In genomic region chr2:219244789-219245147, GRCh38 we compare ENCODE assay signal across 8 cellular contexts. TPM values are rescaled to one million over a fixed set of nuclear protein-coding genes. Genes with fewer than 3 reads are reported as not detected.
DNase-seq lines count a peak whose midpoint lies in the region; ATAC-seq, FAIRE-seq and TF ChIP-seq lines count a peak whose summit lies in the region.

No MANE protein-coding gene starts in this region.

- no peaks in the 10 kb centered on the region for H4K20me1 ChIP-seq in GM23338 (replicated peaks; ENCODE audit: insufficient read depth)

- ATAC-seq in GM23338 = no peak
- ATAC-seq in WTC11 = no peak
- no peak for ATAC-seq in GM19035 (IDR thresholded peaks at IDR 0.05; ENCODE audit: unreplicated experiment)

- H3K9me2 ChIP-seq in GM23338 (ENCODE audit: insufficient read depth) = no peaks in the 10 kb centered on the region

- POLR2A ChIA-PET in WTC11 (lab: Charles Lee) (interaction anchor here (0.9 to 1.8 kb wide), 9 partner anchors 9 to 143 kb away, joined by 3 to 14 read pairs (median 6); partner anchors contain the start of genes ABCB6, ANKZF1, ATG9A and DNAJB2), HEK293T (lab: Yijun Ruan, JAX) (interaction anchor here (0.7 to 2.9 kb wide), 22 partner anchors 10 to 335 kb away, joined by 3 to 28 read pairs (median 8); partner anchors contain the start of genes ABCB6, ANKZF1, ATG9A and CNPPD1)

- H3K9me3 Mint-ChIP-seq in GM23338 = no peaks in the 10 kb centered on the region
- H3K9me3 Mint-ChIP-seq in WTC11 = no peaks in the 10 kb centered on the region
- H3K9me3 Mint-ChIP-seq in glutamatergic neuron (ENCODE audit: unreplicated experiment) = peaks cover 6% of the 10 kb centered on the region

- H2AFZ ChIP-seq in GM23338 = peak overlapping the region; percentile 91; the same call in 1 of the 2 replicates

- H3K4me3 Mint-ChIP-seq in GM23338 = peak overlapping the region; percentile 96
- peak overlapping the region; percentile 93 for H3K4me3 Mint-ChIP-seq in WTC11
- peak overlapping the region; percentile 97 for H3K4me3 Mint-ChIP-seq in glutamatergic neuron (ENCODE audit: unreplicated experiment)

- H3F3A ChIP-seq in GM23338 (replicated peaks; ENCODE audit: low read depth) = no peaks in the 10 kb centered on the region

- H3K4me3 ChIP-seq in GM23338 (peak overlapping the region; percentile 83), skin epidermis (peak overlapping the region; percentile 66 to 92 (median 76))

- CTCF ChIA-PET in WTC11 (lab: Charles Lee) = interaction anchor here (0.6 to 1.7 kb wide), 16 partner anchors 10 to 285 kb away, joined by 3 to 20 read pairs (median 4); partner anchors contain the start of genes CNPPD1, DNAJB2 and ZFAND2B
- CTCF ChIA-PET in HEK293T (lab: Yijun Ruan, JAX) = interaction anchor here (0.8 to 1.9 kb wide), 4 partner anchors 10 to 192 kb away, joined by 3 to 7 read pairs (median 5); no protein-coding TSS in a partner anchor

- DNase-seq in GM23338 (ENCODE audit: low spot score) (no peak), WTC11 (ENCODE audit: low spot score) (no peak), glutamatergic neuron (no peak), RCC 7860 (ENCODE audit: low spot score) (no peak), HEK293T (ENCODE audit: extremely low spot score) (no peak), HuH-7.5 (ENCODE audit: low spot score) (no peak)

- H3K4me1 Mint-ChIP-seq in GM23338 (peaks cover 23% of the 10 kb centered on the region), WTC11 (peaks cover 22% of the 10 kb centered on the region), glutamatergic neuron (ENCODE audit: low read depth, unreplicated experiment) (peaks cover 7% of the 10 kb centered on the region)

- H3K27ac ChIP-seq in GM23338 (ENCODE audit: low read depth) (no peak overlapping the region), skin epidermis (peak overlapping the region; percentile 20 to 99 (median 93))

- no peak for FAIRE-seq in RCC 7860 (lab: Jason Lieb, UNC)

- H3K27me3 ChIP-seq in GM23338 (ENCODE audit: insufficient read depth) = no peaks in the 10 kb centered on the region

- peaks cover 8% of the 10 kb centered on the region for H3K4me1 ChIP-seq in GM23338 (ENCODE audit: insufficient read depth)

- H3K27ac Mint-ChIP-seq in GM23338 = peak overlapping the region; percentile 86
- H3K27ac Mint-ChIP-seq in WTC11 = peak overlapping the region; percentile 70; the same call in 1 of the 2 replicates
- no peak overlapping the region for H3K27ac Mint-ChIP-seq in glutamatergic neuron (ENCODE audit: unreplicated experiment)

- H3K4me2 ChIP-seq in GM23338 = peak overlapping the region; percentile 95

- TF ChIP-seq CTCF in GM23338 (conservative IDR thresholded peaks at IDR 0.05; ENCODE audit: low read depth in 2 of 2) = no peak
- no peak for TF ChIP-seq CTCF in WTC11 (IDR thresholded peaks at IDR 0.05)
- TF ChIP-seq CTCF in glutamatergic neuron (IDR thresholded peaks at IDR 0.05; ENCODE audit: partially characterized antibody, unreplicated experiment) = no peak

- no peaks in the 10 kb centered on the region for H3K36me3 ChIP-seq in GM23338 (ENCODE audit: insufficient read depth)

- H3K36me3 Mint-ChIP-seq in GM23338 (ENCODE audit: low read depth) (peaks cover 22% of the 10 kb centered on the region), WTC11 (0 out of 2 replicates have a peak, but pooled peaks cover 6% of the 10 kb centered on the region), glutamatergic neuron (ENCODE audit: unreplicated experiment) (no peaks in the 10 kb centered on the region)

- 0 out of 2 replicates have a peak, but pooled peaks cover 4% of the 10 kb centered on the region for H3K79me2 ChIP-seq in GM23338 (replicated peaks; ENCODE audit: insufficient read depth)

- H3K27me3 Mint-ChIP-seq in GM23338 (ENCODE audit: insufficient read depth, low read depth, poor library complexity) = peaks cover 8% of the 10 kb centered on the region
- no peaks in the 10 kb centered on the region for H3K27me3 Mint-ChIP-seq in WTC11 (ENCODE audit: low read depth)
- H3K27me3 Mint-ChIP-seq in glutamatergic neuron (ENCODE audit: unreplicated experiment) = peaks cover 2% of the 10 kb centered on the region

TF ChIP-seq in GM23338, 12 proteins besides CTCF, POLR2A, EP300 and RAD21:
- no peak for TF ChIP-seq EZH2phosphoT487 (IDR thresholded peaks at IDR 0.05; ENCODE audit: unreplicated experiment)

TF ChIP-seq in WTC11, 78 proteins besides CTCF, POLR2A, EP300 and RAD21 (continues in another document):
- TF ChIP-seq ETV6 (CRISPR knock-in tag; IDR thresholded peaks at IDR 0.05) = no peak
- no peak for TF ChIP-seq SP1 (CRISPR knock-in tag; conservative IDR thresholded peaks at IDR 0.05)
- no peak for TF ChIP-seq PRDM15 (CRISPR knock-in tag; IDR thresholded peaks at IDR 0.05)
- no peak for TF ChIP-seq ZNF121 (CRISPR knock-in tag; IDR thresholded peaks at IDR 0.05)

TF ChIP-seq in HEK293T, 16 proteins besides CTCF, POLR2A, EP300 and RAD21:
- TF ChIP-seq PKNOX1 (IDR thresholded peaks at IDR 0.05) = no peak
- TF ChIP-seq HDGF (IDR thresholded peaks at IDR 0.05; ENCODE audit: borderline replicate concordance) = no peak
- no peak for TF ChIP-seq ELF4 (IDR thresholded peaks at IDR 0.05)
- TF ChIP-seq BHLHE40 (IDR thresholded peaks at IDR 0.05; ENCODE audit: borderline replicate concordance) = no peak
- no peak for TF ChIP-seq L3MBTL2 (conservative IDR thresholded peaks at IDR 0.05)
- no peak for TF ChIP-seq LEF1 (IDR thresholded peaks at IDR 0.05; ENCODE audit: borderline replicate concordance)
- no peak for TF ChIP-seq SUZ12 (IDR thresholded peaks at IDR 0.05)
- TF ChIP-seq ZNF384 (IDR thresholded peaks at IDR 0.05) = no peak
- TF ChIP-seq CTBP1 (IDR thresholded peaks at IDR 0.05; ENCODE audit: borderline replicate concordance) = no peak

RNA-seq across cellular contexts. Expression of gene GLB1L, which starts 0.5 kb away (rescaled TPM):
- total RNA-seq in GM23338 (2014; rRNA removed; shearing (Covaris generic)) = 5.4 and 5.6 TPM in 2 replicates
- polyA plus RNA-seq in GM23338 (2016; fragmentation: Nextera tagmentation; extraction: Ambion mirVana) = 1.7 TPM in 2 replicates
- total RNA-seq in WTC11 (2021) (5.2 to 6.4 TPM (median 6.1 TPM) in 3 replicates), glutamatergic neuron (ENCODE audit: unreplicated experiment) (6.2 TPM)

RNA-seq across cellular contexts. Expression of gene STK16, which starts 0.5 kb away (rescaled TPM):
- total RNA-seq in GM23338 (2014; rRNA removed; shearing (Covaris generic)) = 12.1 and 17.0 TPM in 2 replicates
- polyA plus RNA-seq in GM23338 (2016; fragmentation: Nextera tagmentation; extraction: Ambion mirVana) = 3.1 and 3.4 TPM in 2 replicates
- total RNA-seq in WTC11 (2021) (27.4 to 28.8 TPM (median 27.5 TPM) in 3 replicates), glutamatergic neuron (ENCODE audit: unreplicated experiment) (32.2 TPM)

RNA-seq across cellular contexts. Expression of gene TUBA4B, which starts 8.3 kb away (rescaled TPM):
- 0.14 TPM in 1 of 2 replicates, not detected in the other for total RNA-seq in GM23338 (2014; rRNA removed; shearing (Covaris generic))
- 0.17 TPM in 1 of 2 replicates, not detected in the other for polyA plus RNA-seq in GM23338 (2016; fragmentation: Nextera tagmentation; extraction: Ambion mirVana)
- total RNA-seq in WTC11 (2021) (0.20 TPM in 1 of 3 replicates, not detected in the others), glutamatergic neuron (ENCODE audit: unreplicated experiment) (not detected)

RNA-seq across cellular contexts. Expression of gene TUBA4A, which starts 8.9 kb away (rescaled TPM):
- total RNA-seq in GM23338 (2014; rRNA removed; shearing (Covaris generic)) = 77.7 and 89.6 TPM in 2 replicates
- polyA plus RNA-seq in GM23338 (2016; fragmentation: Nextera tagmentation; extraction: Ambion mirVana) = 43.3 and 44.3 TPM in 2 replicates
- 40.8 to 58.7 TPM (median 52.3 TPM) in 3 replicates for total RNA-seq in WTC11 (2021)
- total RNA-seq in glutamatergic neuron (ENCODE audit: unreplicated experiment) = 27.5 TPM

RNA-seq across cellular contexts. Expression of gene ANKZF1, which starts 15.2 kb away (rescaled TPM):
- total RNA-seq in GM23338 (2014; rRNA removed; shearing (Covaris generic)) = 51.2 and 61.9 TPM in 2 replicates
- 29.9 TPM in 2 replicates for polyA plus RNA-seq in GM23338 (2016; fragmentation: Nextera tagmentation; extraction: Ambion mirVana)
- total RNA-seq in WTC11 (2021) (56.9 to 70.4 TPM (median 58.0 TPM) in 3 replicates), glutamatergic neuron (ENCODE audit: unreplicated experiment) (95.8 TPM)
